ENCODE assay signal across 1 cellular context in the genomic region with DNA sequence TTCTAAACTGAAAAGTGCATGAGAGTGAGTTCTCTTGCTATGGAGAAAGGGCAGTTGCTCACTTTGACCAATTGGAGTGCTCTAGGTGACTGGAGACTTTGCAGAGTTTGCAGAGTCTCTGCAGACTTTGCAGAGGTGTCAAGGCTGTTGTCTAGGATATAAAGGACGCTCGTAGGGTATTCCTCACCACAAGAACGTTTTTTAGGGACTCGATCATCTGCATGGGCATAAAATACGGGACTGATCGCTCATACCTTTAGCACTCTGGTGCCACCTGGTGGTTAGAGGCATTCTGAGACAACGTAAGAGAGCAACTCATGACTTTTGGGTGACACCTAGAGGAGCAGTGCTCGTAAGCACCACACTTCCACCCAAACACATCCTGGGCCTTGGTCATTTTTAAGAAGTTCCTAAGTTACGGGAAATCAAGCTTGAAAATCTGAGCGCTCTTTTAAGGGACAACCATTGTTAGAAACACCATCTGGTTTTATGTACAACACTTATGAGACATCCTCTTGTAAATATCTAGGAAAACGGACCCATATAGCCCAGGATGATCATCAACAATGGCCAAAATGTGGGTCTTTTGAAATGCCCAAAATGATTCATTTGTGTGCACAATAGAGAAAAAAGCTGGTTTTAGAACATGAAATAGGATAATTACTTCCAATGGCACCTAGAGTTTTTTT.
TF ChIP-seq lines count a peak whose summit lies in the region.

No MANE protein-coding gene starts in this region.

TF ChIP-seq in WTC11, 78 proteins besides CTCF, POLR2A, EP300 and RAD21 (continued from another document):
- TF ChIP-seq, protein P1, sequence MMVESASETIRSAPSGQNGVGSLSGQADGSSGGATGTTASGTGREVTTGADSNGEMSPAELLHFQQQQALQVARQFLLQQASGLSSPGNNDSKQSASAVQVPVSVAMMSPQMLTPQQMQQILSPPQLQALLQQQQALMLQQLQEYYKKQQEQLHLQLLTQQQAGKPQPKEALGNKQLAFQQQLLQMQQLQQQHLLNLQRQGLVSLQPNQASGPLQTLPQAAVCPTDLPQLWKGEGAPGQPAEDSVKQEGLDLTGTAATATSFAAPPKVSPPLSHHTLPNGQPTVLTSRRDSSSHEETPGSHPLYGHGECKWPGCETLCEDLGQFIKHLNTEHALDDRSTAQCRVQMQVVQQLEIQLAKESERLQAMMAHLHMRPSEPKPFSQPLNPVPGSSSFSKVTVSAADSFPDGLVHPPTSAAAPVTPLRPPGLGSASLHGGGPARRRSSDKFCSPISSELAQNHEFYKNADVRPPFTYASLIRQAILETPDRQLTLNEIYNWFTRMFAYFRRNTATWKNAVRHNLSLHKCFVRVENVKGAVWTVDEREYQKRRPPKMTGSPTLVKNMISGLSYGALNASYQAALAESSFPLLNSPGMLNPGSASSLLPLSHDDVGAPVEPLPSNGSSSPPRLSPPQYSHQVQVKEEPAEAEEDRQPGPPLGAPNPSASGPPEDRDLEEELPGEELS (CRISPR knock-in tag; IDR thresholded peaks at IDR 0.05): no peak
- no peak for TF ChIP-seq OVOL2 (CRISPR knock-in tag; IDR thresholded peaks at IDR 0.05; ENCODE audit: borderline replicate concordance)
